10 cellular contexts compared by ENCODE assay signal in genomic region chr2:168002021-168002553, GRCh38.
DNase-seq lines count a peak whose midpoint lies in the region; ATAC-seq and TF ChIP-seq lines count a peak whose summit lies in the region.
"Had no signal": no experiment of that assay in that cellular context is flagged by ENCODE, and none has a peak within 500 bp of the region (broad histone marks: within the 10 kb centered on the region; RNA-seq: fewer than 3 reads in every experiment).

No MANE protein-coding gene starts in this region.

- H3K27me3 Mint-ChIP-seq in CD4-positive, CD25-positive, alpha-beta regulatory T cell: no peaks in the 10 kb centered on the region

- H2AFZ ChIP-seq in fibroblast of lung (ENCODE audit: low read length): no peak overlapping the region

- peak; percentile 76 to 89 for ATAC-seq in CD4-positive, CD25-positive, alpha-beta regulatory T cell (ENCODE audit: low read depth in 2 of 2)
- ATAC-seq in GM21529 (IDR thresholded peaks at IDR 0.05; ENCODE audit: unreplicated experiment): peak; percentile 75

- no peaks in the 10 kb centered on the region for H3K9me3 Mint-ChIP-seq in CD4-positive, CD25-positive, alpha-beta regulatory T cell

- peaks cover 14% of the 10 kb centered on the region for H3K36me3 ChIP-seq in CD4-positive, CD25-positive, alpha-beta regulatory T cell (ENCODE audit: control insufficient read depth, insufficient read depth, low read length)
- no peaks in the 10 kb centered on the region for H3K36me3 ChIP-seq in fibroblast of lung (ENCODE audit: control insufficient read depth, insufficient read depth, low read length)
- H3K36me3 ChIP-seq in esophagus squamous epithelium: peaks cover 0 to 9% (median 0%) of the 10 kb centered on the region in 3 donors
- H3K36me3 ChIP-seq in MG63: no peaks in the 10 kb centered on the region; the same call in 1 of the 2 replicates
- no peaks in the 10 kb centered on the region for H3K36me3 ChIP-seq in ascending aorta

- intact Hi-C loops in esophagus squamous epithelium (cut with DNase I) (no loop called here), ascending aorta (cut with DNase I) (no loop called here)

- peak overlapping the region; percentile 3 to 70 (median 47) for H3K27ac Mint-ChIP-seq in CD4-positive, CD25-positive, alpha-beta regulatory T cell

- 27 to 45% methylated on average over 2 of the region's 2 CpGs for WGBS in esophagus squamous epithelium, 2 donors

- H3K9ac ChIP-seq in fibroblast of lung (ENCODE audit: insufficient read depth, low read length): no peak overlapping the region

- no peaks in the 10 kb centered on the region for H3K79me2 ChIP-seq in fibroblast of lung (ENCODE audit: control insufficient read depth, insufficient read depth, low read length)

- H3K4me1 Mint-ChIP-seq in CD4-positive, CD25-positive, alpha-beta regulatory T cell: peaks cover 2 to 17% (median 12%) of the 10 kb centered on the region in 4 donors

- no peaks in the 10 kb centered on the region for H3K27me3 ChIP-seq in CD4-positive, CD25-positive, alpha-beta regulatory T cell (ENCODE audit: control insufficient read depth, insufficient read depth, low read length)
- no peaks in the 10 kb centered on the region for H3K27me3 ChIP-seq in fibroblast of lung (ENCODE audit: control insufficient read depth, insufficient read depth, low read length)
- H3K27me3 ChIP-seq in esophagus squamous epithelium: no peaks in the 10 kb centered on the region
- no peaks in the 10 kb centered on the region for H3K27me3 ChIP-seq in MG63
- no peaks in the 10 kb centered on the region for H3K27me3 ChIP-seq in ascending aorta

- peak in 1 of 3 donors; percentile 60 for DNase-seq in CD4-positive, CD25-positive, alpha-beta regulatory T cell
- peak; percentile 10 for DNase-seq in NCI-H69 (lab: John Stamatoyannopoulos, UW)
- peak; percentile 61 to 65 for DNase-seq in fibroblast of lung (ENCODE audit: low read depth in 2 of 2)
- DNase-seq in esophagus squamous epithelium (lab: John Stamatoyannopoulos, UW): no peak
- DNase-seq in activated gamma-delta T cell treated with Interleukin-2 at 50 U/mL for 16 hours: no peak
- no peak for DNase-seq in MG63
- DNase-seq in ascending aorta (ENCODE audit: low spot score in 2 of 2): no peak
- DNase-seq: NCI-H446 had no signal

- peak overlapping the region; percentile 17 for H3K4me2 ChIP-seq in fibroblast of lung (ENCODE audit: extremely low read depth, insufficient read depth, low read length)

- TF ChIP-seq CTCF in fibroblast of lung (conservative IDR thresholded peaks at IDR 0.05 in 1 of 2, IDR thresholded peaks at IDR 0.05 in 1 of 2; ENCODE audit: low read depth in 1 of 2, low read length in 2 of 2) (no peak), esophagus squamous epithelium (IDR thresholded peaks at IDR 0.05) (no peak), ascending aorta (IDR thresholded peaks at IDR 0.05) (no peak)

- peaks cover 41% of the 10 kb centered on the region for H3K36me3 Mint-ChIP-seq in CD4-positive, CD25-positive, alpha-beta regulatory T cell

- peak overlapping the region in 1 of 4 donors; percentile 34 for H3K4me3 Mint-ChIP-seq in CD4-positive, CD25-positive, alpha-beta regulatory T cell
- H3K4me3 Mint-ChIP-seq: neural crest cell had no signal

- no peak overlapping the region for H3K4me3 ChIP-seq in CD4-positive, CD25-positive, alpha-beta regulatory T cell (ENCODE audit: low read depth, low read length)
- H3K4me3 ChIP-seq in fibroblast of lung (replicated peaks in 1 of 4; ENCODE audit: control extremely low read depth in 1 of 4, insufficient read depth in 1 of 4, low read depth in 3 of 4, low read length in 4 of 4) (no peak overlapping the region), esophagus squamous epithelium (no peak overlapping the region), MG63 (no peak overlapping the region), ascending aorta (no peak overlapping the region)

- H3K27ac ChIP-seq in CD4-positive, CD25-positive, alpha-beta regulatory T cell (ENCODE audit: insufficient read depth, low read length, poor library complexity, severe bottlenecking): peak overlapping the region; percentile 7
- H3K27ac ChIP-seq in fibroblast of lung (ENCODE audit: insufficient read depth, low read length): no peak overlapping the region
- H3K27ac ChIP-seq in esophagus squamous epithelium: no peak overlapping the region
- H3K27ac ChIP-seq in ascending aorta: no peak overlapping the region

- no peaks in the 10 kb centered on the region for H3K9me3 ChIP-seq in CD4-positive, CD25-positive, alpha-beta regulatory T cell (ENCODE audit: control insufficient read depth in 2 of 2, low read length in 2 of 2)
- no peaks in the 10 kb centered on the region for H3K9me3 ChIP-seq in fibroblast of lung (ENCODE audit: control insufficient read depth, insufficient read depth, low read depth, low read length)
- no peaks in the 10 kb centered on the region for H3K9me3 ChIP-seq in esophagus squamous epithelium
- H3K9me3 ChIP-seq in MG63: no peaks in the 10 kb centered on the region
- H3K9me3 ChIP-seq in ascending aorta: no peaks in the 10 kb centered on the region

- no peaks in the 10 kb centered on the region for H4K20me1 ChIP-seq in fibroblast of lung (ENCODE audit: control insufficient read depth, extremely low read depth, insufficient read depth, low read length)

- no peak for TF ChIP-seq POLR2A in esophagus squamous epithelium (IDR thresholded peaks at IDR 0.05)

- peaks cover 9% of the 10 kb centered on the region for H3K4me1 ChIP-seq in CD4-positive, CD25-positive, alpha-beta regulatory T cell (ENCODE audit: control insufficient read depth, insufficient read depth, low read length, poor library complexity, severe bottlenecking)
- H3K4me1 ChIP-seq in fibroblast of lung (ENCODE audit: control insufficient read depth, extremely low read depth, insufficient read depth, low read length) (no peaks in the 10 kb centered on the region), esophagus squamous epithelium (no peaks in the 10 kb centered on the region), ascending aorta (no peaks in the 10 kb centered on the region)

Comparison
In these comparisons a context has a peak if more than half of its experiments do, and no peak if none do; other contexts are left out.
1. DNase-seq: peak in NCI-H69 (single experiment) and fibroblast of lung (2 of 2); none in esophagus squamous epithelium (single experiment), activated gamma-delta T cell treated with Interleukin-2 at 50 U/mL for 16 hours (single experiment), MG63 (single experiment) and ascending aorta (0 of 2).